ENCODE assay signal across 4 cellular contexts in genomic region chr5:174097486-174098185, GRCh38.
A peak's percentile ranks its signal among the peaks of the same experiment; 100 is the strongest.
TF ChIP-seq lines count a peak whose summit lies in the region.

No MANE protein-coding gene starts in this region.

TF ChIP-seq in SK-N-SH treated with all-trans-retinoic acid at 6 μM for 48 hours, 23 proteins besides CTCF, POLR2A, EP300 and RAD21:
- TF ChIP-seq ISL1 (CRISPR knock-in tag; IDR thresholded peaks at IDR 0.05): no peak
- TF ChIP-seq ZNF70 (CRISPR knock-in tag; IDR thresholded peaks at IDR 0.05): no peak
- no peak for TF ChIP-seq ZC3H10 (CRISPR knock-in tag; IDR thresholded peaks at IDR 0.05)
- no peak for TF ChIP-seq TOX (CRISPR knock-in tag; IDR thresholded peaks at IDR 0.05; ENCODE audit: borderline replicate concordance)
- TF ChIP-seq ZFP3 (CRISPR knock-in tag; IDR thresholded peaks at IDR 0.05): no peak
- no peak for TF ChIP-seq CSDC2 (CRISPR knock-in tag; IDR thresholded peaks at IDR 0.05)
- no peak for TF ChIP-seq OSR1 (CRISPR knock-in tag; IDR thresholded peaks at IDR 0.05)
TF ChIP-seq in SK-N-SH treated with all-trans-retinoic acid at 6 μM for 48 hours: peak in this region for 0.

TF ChIP-seq in SK-N-SH, 30 proteins besides CTCF, POLR2A, EP300 and RAD21 (continues in another document):
- no peak for TF ChIP-seq NFIC (IDR thresholded peaks at IDR 0.05; ENCODE audit: borderline replicate concordance)
- TF ChIP-seq NRF1 (IDR thresholded peaks at IDR 0.05; ENCODE audit: low read depth, low read length): no peak
- no peak for TF ChIP-seq ZBTB33 (IDR thresholded peaks at IDR 0.05; ENCODE audit: borderline replicate concordance, low read depth)
- no peak for TF ChIP-seq FOXJ3 (CRISPR knock-in tag; IDR thresholded peaks at IDR 0.05)
- no peak for TF ChIP-seq USF2 (IDR thresholded peaks at IDR 0.05; ENCODE audit: borderline replicate concordance, low read depth, low read length)
- TF ChIP-seq FOSL2 (IDR thresholded peaks at IDR 0.05; ENCODE audit: borderline replicate concordance, low read depth): no peak
- no peak for TF ChIP-seq CHD2 (IDR thresholded peaks at IDR 0.05; ENCODE audit: low read length, partially characterized antibody)
- TF ChIP-seq RCOR1 (IDR thresholded peaks at IDR 0.05; ENCODE audit: low read length): no peak
- no peak for TF ChIP-seq GATA2 (CRISPR knock-in tag; IDR thresholded peaks at IDR 0.05)
- TF ChIP-seq YY1 (IDR thresholded peaks at IDR 0.05; ENCODE audit: low read depth): no peak
- no peak for TF ChIP-seq PBX3 (IDR thresholded peaks at IDR 0.05)
- TF ChIP-seq TEAD4 (IDR thresholded peaks at IDR 0.05; ENCODE audit: borderline replicate concordance, insufficient read depth): no peak

TF ChIP-seq in IMR-90, 13 proteins besides CTCF, POLR2A, EP300 and RAD21:
- no peak for TF ChIP-seq MXI1 (IDR thresholded peaks at IDR 0.05; ENCODE audit: borderline replicate concordance, low read depth, low read length)
- no peak for TF ChIP-seq MAFK (IDR thresholded peaks at IDR 0.05; ENCODE audit: low read depth, low read length)
- TF ChIP-seq FOS (IDR thresholded peaks at IDR 0.05; ENCODE audit: low read depth, low read length): no peak
- no peak for TF ChIP-seq NFE2L2 (IDR thresholded peaks at IDR 0.05; ENCODE audit: low read depth, low read length)
- TF ChIP-seq RFX5 (IDR thresholded peaks at IDR 0.05; ENCODE audit: low read depth, low read length): no peak
- no peak for TF ChIP-seq SMC3 (IDR thresholded peaks at IDR 0.05; ENCODE audit: low read depth, low read length)
- no peak for TF ChIP-seq BHLHE40 (IDR thresholded peaks at IDR 0.05; ENCODE audit: low read depth, low read length)
- no peak for TF ChIP-seq CHD1 (IDR thresholded peaks at IDR 0.05; ENCODE audit: low read depth, low read length)
- no peak for TF ChIP-seq RCOR1 (IDR thresholded peaks at IDR 0.05; ENCODE audit: insufficient replicate concordance, low read length)

TF ChIP-seq in GM12878, 131 proteins besides CTCF, POLR2A, EP300 and RAD21:
- TF ChIP-seq NFIC (IDR thresholded peaks at IDR 0.05; ENCODE audit: low read depth, low read length) (no peak), SREBF2 (IDR thresholded peaks at IDR 0.05; ENCODE audit: low read length) (no peak), CBX5 (IDR thresholded peaks at IDR 0.05; ENCODE audit: low read depth) (no peak), STAT3 (IDR thresholded peaks at IDR 0.05; ENCODE audit: low read depth, low read length) (no peak), HDGF (IDR thresholded peaks at IDR 0.05) (peak; percentile 67; the same call in 1 of the 2 replicates), MYB (IDR thresholded peaks at IDR 0.05; ENCODE audit: borderline replicate concordance, low read depth, low read length) (no peak), IRF5 (IDR thresholded peaks at IDR 0.05; ENCODE audit: borderline replicate concordance) (0 out of 2 replicates have a peak, but pooled peaks have one; percentile 9), SIN3A (IDR thresholded peaks at IDR 0.05; ENCODE audit: low read depth, low read length) (no peak), ZSCAN29 (IDR thresholded peaks at IDR 0.05) (no peak), TCF3 (IDR thresholded peaks at IDR 0.05; ENCODE audit: borderline replicate concordance, insufficient read depth, low read depth, low read length) (no peak), POU2F2 (IDR thresholded peaks at IDR 0.05; ENCODE audit: borderline replicate concordance, low read depth, low read length) (no peak), RELA (IDR thresholded peaks at IDR 0.05; ENCODE audit: borderline replicate concordance, partially characterized antibody) (no peak), USF1 (IDR thresholded peaks at IDR 0.05; ENCODE audit: borderline replicate concordance, extremely low read length, insufficient read depth, low read depth, low read length) (no peak), PML (IDR thresholded peaks at IDR 0.05; ENCODE audit: low read length) (no peak)
